ENCODE assay signal across 7 cellular contexts in genomic region chr20:48723308-48724264, GRCh38.
DNase-seq lines count a peak whose midpoint lies in the region; ATAC-seq and TF ChIP-seq lines count a peak whose summit lies in the region.

No MANE protein-coding gene starts in this region.

- intact Hi-C loops in ascending aorta (cut with DNase I), result loop anchor here (1.0 to 5.0 kb wide), 6 partner anchors 41 to 323 kb away; partner anchors contain the start of genes ARFGEF2, CSE1L and PREX1

- peaks cover 27 to 70% of the 10 kb centered on the region in 2 donors for H3K4me1 ChIP-seq in ascending aorta

- no peaks in the 10 kb centered on the region for H3K36me3 ChIP-seq in ascending aorta

- no peaks in the 10 kb centered on the region for H3K27me3 ChIP-seq in ascending aorta

- peak; percentile 31 for ATAC-seq in left lobe of liver

- H3K9me3 ChIP-seq in ascending aorta, result no peaks in the 10 kb centered on the region

- H3K4me3 ChIP-seq in ascending aorta, result peak overlapping the region in 1 of 2 donors; percentile 39

- H3K27ac ChIP-seq in ascending aorta, result peak overlapping the region; percentile 90 to 97

- DNase-seq in MV-4-11 (lab: John Stamatoyannopoulos, UW) (peak; percentile 97), ascending aorta (ENCODE audit: low spot score in 2 of 2) (peak in 1 of 2 donors; percentile 93), left lobe of liver (ENCODE audit: low spot score) (no peak), superior temporal gyrus (ENCODE audit: extremely low spot score) (peak; percentile 66), NCI-H2029 (lab: John Stamatoyannopoulos, UW) (no peak), NCI-H2196 (lab: John Stamatoyannopoulos, UW; ENCODE audit: unreplicated experiment) (no peak)
- DNase-seq in activated effector memory CD4-positive, alpha-beta T cell treated with anti-CD3 and anti-CD28 coated beads, Interleukin-2, amount 50 U/mL, for 16 hours, result no peak

- TF ChIP-seq CTCF in ascending aorta (IDR thresholded peaks at IDR 0.05), result peak in 2 of 3 experiments; percentile 35 to 44

Comparison
In these comparisons a context has a peak if more than half of its experiments do, and no peak if none do; other contexts are left out.
1. DNase-seq: peak in MV-4-11 (single experiment) and superior temporal gyrus (single experiment); none in left lobe of liver (single experiment), NCI-H2029 (single experiment), activated effector memory CD4-positive, alpha-beta T cell treated with anti-CD3 and anti-CD28 coated beads, Interleukin-2, amount 50 U/mL, for 16 hours (single experiment) and NCI-H2196 (single experiment).